In the genomic region with DNA sequence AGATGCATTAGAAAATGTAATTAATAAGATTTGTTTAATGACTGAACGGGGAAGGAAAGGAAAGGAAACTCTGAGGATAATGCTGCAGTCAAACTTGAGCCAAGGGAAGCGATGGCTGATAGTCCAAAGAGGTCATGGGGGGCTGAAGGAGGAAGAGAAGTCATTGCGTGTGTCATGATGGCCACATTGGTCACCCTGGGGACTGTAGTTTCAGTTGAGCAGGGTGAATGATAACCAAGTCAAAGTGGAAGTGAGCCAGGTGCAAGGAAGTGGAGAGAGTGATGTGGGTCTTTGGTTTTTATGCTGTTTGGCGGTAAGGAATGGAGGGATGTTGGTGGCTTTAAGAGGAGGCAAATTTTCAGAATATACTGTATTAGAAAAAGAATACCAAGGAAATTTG, we compare ENCODE assay signal across 11 cellular contexts. TPM values are rescaled to one million over a fixed set of nuclear protein-coding genes. Genes with fewer than 3 reads are reported as not detected.
DNase-seq lines count a peak whose midpoint lies in the region; ATAC-seq lines count a peak whose summit lies in the region.
"Had no signal": no experiment of that assay in that cellular context is flagged by ENCODE, and none has a peak within 500 bp of the region (broad histone marks: within the 10 kb centered on the region; RNA-seq: fewer than 3 reads in every experiment).

No MANE protein-coding gene starts in this region.

- H3K36me3 Mint-ChIP-seq in activated T-helper 2 cell treated with anti-CD3 and anti-CD28 coated beads, Interferon-gamma antibody, Interleukin-2, Interleukin-4, amounts not matched to agents 10 μg/mL and 5 μg/mL and 100 μg/mL, durations not matched to agents 14 hours and 24 hours and 36 hours (ENCODE audit: low read depth) = peaks cover 66% of the 10 kb centered on the region

- intact Hi-C loops in activated T-helper 2 cell treated with anti-CD3 and anti-CD28 coated beads, Interferon-gamma antibody, Interleukin-2, Interleukin-4, amounts not matched to agents 10 μg/mL and 5 μg/mL and 100 μg/mL, durations not matched to agents 14 hours and 24 hours and 36 hours (cut with micrococcal nuclease) = no loop called here

- H3K4me1 Mint-ChIP-seq in activated T-helper 2 cell treated with anti-CD3 and anti-CD28 coated beads, Interferon-gamma antibody, Interleukin-2, Interleukin-4, amounts not matched to agents 10 μg/mL and 5 μg/mL and 100 μg/mL, durations not matched to agents 14 hours and 24 hours and 36 hours (ENCODE audit: low read depth) = peaks cover 73% of the 10 kb centered on the region

- H3K27ac Mint-ChIP-seq in activated T-helper 2 cell treated with anti-CD3 and anti-CD28 coated beads, Interferon-gamma antibody, Interleukin-2, Interleukin-4, amounts not matched to agents 10 μg/mL and 5 μg/mL and 100 μg/mL, durations not matched to agents 14 hours and 24 hours and 36 hours = peak overlapping the region; percentile 82
- H3K27ac Mint-ChIP-seq: type B pancreatic cell had no signal

- no peaks in the 10 kb centered on the region for H3K9me3 Mint-ChIP-seq in activated T-helper 2 cell treated with anti-CD3 and anti-CD28 coated beads, Interferon-gamma antibody, Interleukin-2, Interleukin-4, amounts not matched to agents 10 μg/mL and 5 μg/mL and 100 μg/mL, durations not matched to agents 14 hours and 24 hours and 36 hours
- H3K9me3 Mint-ChIP-seq: type B pancreatic cell had no signal

- ATAC-seq in GM18499 (IDR thresholded peaks at IDR 0.05; ENCODE audit: insufficient read depth, unreplicated experiment) (peak; percentile 54), GM21367 (IDR thresholded peaks at IDR 0.05; ENCODE audit: unreplicated experiment) (peak; percentile 73), HG03103 (IDR thresholded peaks at IDR 0.05; ENCODE audit: low read depth, unreplicated experiment) (peak; percentile 65)

- peak overlapping the region; percentile 46 for H3K4me3 Mint-ChIP-seq in activated T-helper 2 cell treated with anti-CD3 and anti-CD28 coated beads, Interferon-gamma antibody, Interleukin-2, Interleukin-4, amounts not matched to agents 10 μg/mL and 5 μg/mL and 100 μg/mL, durations not matched to agents 14 hours and 24 hours and 36 hours (ENCODE audit: low read depth)
- H3K4me3 Mint-ChIP-seq: type B pancreatic cell had no signal

- H3K27me3 Mint-ChIP-seq in activated T-helper 2 cell treated with anti-CD3 and anti-CD28 coated beads, Interferon-gamma antibody, Interleukin-2, Interleukin-4, amounts not matched to agents 10 μg/mL and 5 μg/mL and 100 μg/mL, durations not matched to agents 14 hours and 24 hours and 36 hours (ENCODE audit: low read depth) = no peaks in the 10 kb centered on the region
- H3K27me3 Mint-ChIP-seq: type B pancreatic cell had no signal

- no peak for DNase-seq in activated T-helper 2 cell treated with anti-CD3 and anti-CD28 coated beads, Interferon-gamma antibody, Interleukin-2, Interleukin-4, amounts not matched to agents 10 μg/mL and 5 μg/mL and 100 μg/mL, durations not matched to agents 14 hours and 24 hours and 36 hours (ENCODE audit: low spot score)
- no peak for DNase-seq in 8988T
- no peak for DNase-seq in NCI-H2196 (lab: John Stamatoyannopoulos, UW; ENCODE audit: unreplicated experiment)
- no peak for DNase-seq in NCI-H526 treated with DMSO at 0.1 percent for 48 hours (lab: John Stamatoyannopoulos, UW)
- DNase-seq in DMS 273 treated with DMSO at 0.1 percent for 48 hours (lab: John Stamatoyannopoulos, UW) = no peak
- DNase-seq: Kasumi-1, kidney glomerular epithelial cell had no signal

RNA-seq across cellular contexts. Expression of a gene that starts 21.6 kb away (rescaled TPM):
- 246 and 252 TPM in 2 replicates for total RNA-seq in activated T-helper 2 cell treated with anti-CD3 and anti-CD28 coated beads, Interferon-gamma antibody, Interleukin-2, Interleukin-4, amounts not matched to agents 10 μg/mL and 5 μg/mL and 100 μg/mL, durations not matched to agents 14 hours and 24 hours and 36 hours
